In the genomic region with DNA sequence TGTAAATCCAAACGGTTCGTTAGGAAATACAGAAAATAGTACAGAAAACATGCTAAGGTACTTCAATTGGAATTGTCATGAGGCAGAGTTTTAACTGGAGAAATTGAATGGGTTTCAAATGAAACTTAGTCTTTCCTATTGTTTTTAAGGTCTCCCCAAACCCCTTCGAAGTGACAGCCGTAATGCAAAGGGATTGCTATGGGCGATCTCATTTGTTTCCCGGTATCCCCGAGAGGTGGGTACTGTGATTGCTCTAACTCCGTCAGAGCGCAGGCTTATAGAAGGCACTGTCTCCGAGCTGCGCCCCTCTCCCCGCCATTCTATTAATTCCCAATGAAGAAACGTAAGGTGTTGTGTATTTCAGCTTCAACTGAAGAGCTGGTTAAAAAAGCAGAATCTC, we compare ENCODE assay signal across 9 cellular contexts. TPM values are rescaled to one million over a fixed set of nuclear protein-coding genes. Genes with fewer than 3 reads are reported as not detected.
A peak's percentile ranks its signal among the peaks of the same experiment; 100 is the strongest.
DNase-seq lines count a peak whose midpoint lies in the region; ATAC-seq and TF ChIP-seq lines count a peak whose summit lies in the region.
"Had no signal": no experiment of that assay in that cellular context is flagged by ENCODE, and none has a peak within 500 bp of the region (broad histone marks: within the 10 kb centered on the region; RNA-seq: fewer than 3 reads in every experiment).

No MANE protein-coding gene starts in this region.

- H3K9me3 ChIP-seq in CD4-positive, CD25-positive, alpha-beta regulatory T cell (ENCODE audit: control insufficient read depth in 2 of 2, low read length in 2 of 2), result no peaks in the 10 kb centered on the region
- no peaks in the 10 kb centered on the region for H3K9me3 ChIP-seq in HUES6 (ENCODE audit: control insufficient read depth, insufficient read depth, low read depth, low read length)
- H3K9me3 ChIP-seq in aorta (ENCODE audit: control insufficient read depth, low read length), result no peaks in the 10 kb centered on the region

- no peaks in the 10 kb centered on the region for H3K36me3 ChIP-seq in CD4-positive, CD25-positive, alpha-beta regulatory T cell (ENCODE audit: control insufficient read depth, insufficient read depth, low read length)
- H3K36me3 ChIP-seq in HUES6 (ENCODE audit: control insufficient read depth, insufficient read depth, low read length) (no peaks in the 10 kb centered on the region), aorta (ENCODE audit: control insufficient read depth in 1 of 2, insufficient read depth in 2 of 2, low read length in 1 of 2) (no peaks in the 10 kb centered on the region)

- ATAC-seq in CD4-positive, CD25-positive, alpha-beta regulatory T cell (ENCODE audit: low read depth in 2 of 2), result no peak
- ATAC-seq in natural killer cell (no peak), GM21390 (IDR thresholded peaks at IDR 0.05; ENCODE audit: unreplicated experiment) (no peak), aorta (ENCODE audit: low FRiP score) (no peak), HG02973 (IDR thresholded peaks at IDR 0.05; ENCODE audit: unreplicated experiment) (no peak)

- peak overlapping the region; percentile 61 to 89 (median 73) for H3K27ac Mint-ChIP-seq in CD4-positive, CD25-positive, alpha-beta regulatory T cell
- peak overlapping the region; percentile 79 to 81 for H3K27ac Mint-ChIP-seq in natural killer cell

- peaks cover 21% of the 10 kb centered on the region for H3K27me3 Mint-ChIP-seq in CD4-positive, CD25-positive, alpha-beta regulatory T cell
- peaks cover 22 to 25% of the 10 kb centered on the region in 2 donors for H3K27me3 Mint-ChIP-seq in natural killer cell (ENCODE audit: low read depth in 2 of 2)

- H3K36me3 Mint-ChIP-seq in CD4-positive, CD25-positive, alpha-beta regulatory T cell, result no peaks in the 10 kb centered on the region
- no peaks in the 10 kb centered on the region for H3K36me3 Mint-ChIP-seq in natural killer cell

- H3K4me1 Mint-ChIP-seq in CD4-positive, CD25-positive, alpha-beta regulatory T cell, result peaks cover 25 to 60% (median 41%) of the 10 kb centered on the region in 4 donors
- peaks cover 42 to 43% of the 10 kb centered on the region in 2 donors for H3K4me1 Mint-ChIP-seq in natural killer cell

- peak overlapping the region; percentile 72 for H3K9ac ChIP-seq in HUES6 (ENCODE audit: low read length)

- TF ChIP-seq CTCF in choroid plexus epithelial cell (conservative IDR thresholded peaks at IDR 0.05; ENCODE audit: low read depth, low read length) (no peak), natural killer cell (IDR thresholded peaks at IDR 0.05) (no peak)

- peaks cover 32% of the 10 kb centered on the region for H3K4me1 ChIP-seq in CD4-positive, CD25-positive, alpha-beta regulatory T cell (ENCODE audit: control insufficient read depth, insufficient read depth, low read length, poor library complexity, severe bottlenecking)
- peaks cover 25% of the 10 kb centered on the region for H3K4me1 ChIP-seq in HUES6 (ENCODE audit: control insufficient read depth, insufficient read depth, low read length)
- no peaks in the 10 kb centered on the region for H3K4me1 ChIP-seq in aorta (ENCODE audit: control insufficient read depth in 1 of 2, insufficient read depth in 2 of 2, low read length in 2 of 2)

- intact Hi-C loops in natural killer cell (cut with micrococcal nuclease) (loop anchor here (2.0 kb wide), 1 partner anchor 22 kb away; the partner anchor contains the start of gene RNF187), aorta (cut with DNase I) (no loop called here)

- H3K27me3 ChIP-seq in CD4-positive, CD25-positive, alpha-beta regulatory T cell (ENCODE audit: control insufficient read depth, insufficient read depth, low read length), result no peaks in the 10 kb centered on the region
- peaks cover 48% of the 10 kb centered on the region for H3K27me3 ChIP-seq in HUES6 (ENCODE audit: control insufficient read depth, insufficient read depth, low read length)
- H3K27me3 ChIP-seq in aorta (ENCODE audit: control insufficient read depth in 1 of 2, insufficient read depth in 2 of 2, low read length in 1 of 2), result no peaks in the 10 kb centered on the region

- no peaks in the 10 kb centered on the region for H3K9me3 Mint-ChIP-seq in CD4-positive, CD25-positive, alpha-beta regulatory T cell
- no peaks in the 10 kb centered on the region for H3K9me3 Mint-ChIP-seq in natural killer cell

- whole genome bisulfite sequencing in aorta, 2 donors, result 9 to 16% methylated on average over 13 of the region's 13 CpGs

- no peak for DNase-seq in CD4-positive, CD25-positive, alpha-beta regulatory T cell
- no peak for DNase-seq in choroid plexus epithelial cell (ENCODE audit: low read depth)
- no peak for DNase-seq in natural killer cell
- no peak for DNase-seq in aorta
- no peak for DNase-seq in GOT3 (lab: John Stamatoyannopoulos, UW)

- H3K27ac ChIP-seq in CD4-positive, CD25-positive, alpha-beta regulatory T cell (ENCODE audit: insufficient read depth, low read length, poor library complexity, severe bottlenecking), result peak overlapping the region; percentile 72
- H3K27ac ChIP-seq in HUES6 (ENCODE audit: low read depth, low read length), result no peak overlapping the region
- no peak overlapping the region for H3K27ac ChIP-seq in aorta (ENCODE audit: low read depth in 1 of 2, low read length in 2 of 2)

- peak overlapping the region; percentile 91 for H3K4me3 ChIP-seq in CD4-positive, CD25-positive, alpha-beta regulatory T cell (ENCODE audit: low read depth, low read length)
- peak overlapping the region; percentile 65 for H3K4me3 ChIP-seq in HUES6 (ENCODE audit: low read depth, low read length)
- H3K4me3 ChIP-seq in choroid plexus epithelial cell (ENCODE audit: low read depth, low read length), result peak overlapping the region; percentile 51
- H3K4me3 ChIP-seq in aorta (ENCODE audit: low read length in 2 of 2), result no peak overlapping the region

- H3K4me3 Mint-ChIP-seq in CD4-positive, CD25-positive, alpha-beta regulatory T cell, result peak overlapping the region; percentile 80 to 97 (median 88)
- peak overlapping the region; percentile 92 for H3K4me3 Mint-ChIP-seq in natural killer cell

RNA-seq across cellular contexts. Expression of gene RNF187, which starts 22.0 kb away (rescaled TPM):
- 59.0 TPM for total RNA-seq in CD4-positive, CD25-positive, alpha-beta regulatory T cell
- polyA plus RNA-seq in CD4-positive, CD25-positive, alpha-beta regulatory T cell, result 10 to 100 TPM; 16.1 to 49.7 (median 30.2) TPM
- total RNA-seq in natural killer cell, result 100 to 1,000 TPM in 1 of 3 donors, 10 to 100 TPM in 2; 68.6 to 102 (median 77.3) TPM
- total RNA-seq in aorta, result 10 to 100 TPM; 52.4 to 94.0 TPM
- 10 to 100 TPM; 22.8 to 28.5 TPM for polyA plus RNA-seq in aorta

RNA-seq across cellular contexts. Expression of gene TRIM17, which starts 48.5 kb away (rescaled TPM):
- 0.30 TPM for total RNA-seq in CD4-positive, CD25-positive, alpha-beta regulatory T cell
- under 1 TPM in 3 of 4 donors, not detected in 1; 0.41 to 0.61 (median 0.41) TPM for polyA plus RNA-seq in CD4-positive, CD25-positive, alpha-beta regulatory T cell
- total RNA-seq in natural killer cell (10 to 100 TPM in 1 of 3 donors, 1 to 10 TPM in 2; 8.0 to 13.4 (median 8.4) TPM), aorta (1 to 10 TPM in 1 of 2 donors, under 1 TPM in 1; 0.62 to 2.5 TPM)
- polyA plus RNA-seq in aorta, result not detected
- total RNA-seq: left lobe of liver had no signal

RNA-seq across cellular contexts. Expression of gene TRIM11, which starts 58.5 kb away (rescaled TPM):
- total RNA-seq in CD4-positive, CD25-positive, alpha-beta regulatory T cell, result 63.4 TPM
- polyA plus RNA-seq in CD4-positive, CD25-positive, alpha-beta regulatory T cell, result 10 to 100 TPM; 16.4 to 23.5 (median 19.5) TPM
- total RNA-seq in natural killer cell, result 10 to 100 TPM; 65.1 to 91.4 (median 83.2) TPM
- 10 to 100 TPM; 16.2 to 20.3 TPM for total RNA-seq in aorta
- 10 to 100 TPM in 1 of 2 donors, 1 to 10 TPM in 1; 5.8 to 12.2 TPM for polyA plus RNA-seq in aorta

Comparison
In these comparisons a context has a peak if more than half of its experiments do, and no peak if none do; other contexts are left out.
1. H3K4me3 ChIP-seq: peak in CD4-positive, CD25-positive, alpha-beta regulatory T cell (single experiment), HUES6 (single experiment) and choroid plexus epithelial cell (single experiment); none in aorta (0 of 2).